Comparison of ENCODE assay signal across 6 cellular contexts in the genomic region with DNA sequence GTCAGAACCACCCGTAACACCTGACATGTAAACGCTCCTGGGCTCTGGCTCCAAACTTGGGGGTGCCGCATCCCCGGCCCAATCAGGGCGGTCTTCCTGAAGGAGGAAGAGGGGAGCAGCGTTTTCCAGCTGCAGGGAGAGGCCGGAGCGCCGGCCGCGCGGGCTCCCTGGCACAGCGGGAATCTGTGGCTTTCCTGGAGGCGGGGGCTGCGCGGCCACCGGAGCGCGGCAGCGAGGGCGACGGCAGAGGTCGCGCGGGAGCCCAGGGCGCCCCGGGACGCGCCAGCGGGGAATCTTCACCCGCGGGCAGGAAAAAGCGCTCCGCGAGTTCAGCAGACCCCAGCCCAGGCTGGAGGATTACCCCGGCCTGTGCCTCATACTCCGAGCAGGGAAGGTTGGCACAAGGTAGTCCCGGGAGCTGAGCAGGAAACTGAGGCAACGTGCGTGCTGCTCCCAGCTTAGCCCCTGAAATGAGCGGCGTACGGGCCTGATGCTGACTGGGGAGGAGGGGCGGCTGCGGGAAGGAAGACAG. TPM values are rescaled to one million over a fixed set of nuclear protein-coding genes. Genes with fewer than 3 reads are reported as not detected.
DNase-seq lines count a peak whose midpoint lies in the region; ATAC-seq and TF ChIP-seq lines count a peak whose summit lies in the region.

No MANE protein-coding gene starts in this region.

- H3K36me3 ChIP-seq in CD8-positive, alpha-beta T cell (ENCODE audit: insufficient read depth, low read length), result no peaks in the 10 kb centered on the region
- H3K36me3 ChIP-seq in HCT116 (ENCODE audit: control insufficient read depth in 1 of 2, insufficient read depth in 2 of 2, low read length in 2 of 2), result peaks cover 0 to 3% of the 10 kb centered on the region in 2 experiments; a peak in 1 of 4 replicates

- no peak overlapping the region for H3K27ac ChIP-seq in CD8-positive, alpha-beta T cell (ENCODE audit: low read depth, low read length)
- H3K27ac ChIP-seq in HCT116 (ENCODE audit: low read depth, low read length) (peak overlapping the region; percentile 84), VCaP (peak overlapping the region; percentile 81)

- ATAC-seq in CD8-positive, alpha-beta T cell, result peak; percentile 22
- peak; percentile 52 for ATAC-seq in HCT116
- peak; percentile 19 for ATAC-seq in left lobe of liver

- no peaks in the 10 kb centered on the region for H3K9me2 ChIP-seq in HCT116 (ENCODE audit: insufficient read depth)

- peak overlapping the region; percentile 82 for H3K4me3 ChIP-seq in CD8-positive, alpha-beta T cell (ENCODE audit: low read depth, low read length)
- H3K4me3 ChIP-seq in HCT116 (replicated peaks in 1 of 2; ENCODE audit: low read depth in 1 of 2, low read length in 2 of 2), result peak overlapping the region; percentile 66 to 77

- BruUV-seq in HCT116 (replicated peaks; lab: Mats Ljungman, UMichigan), result no TSS peak

- H3K36me3 Mint-ChIP-seq in CD8-positive, alpha-beta T cell, result peaks cover 20% of the 10 kb centered on the region

- no peaks in the 10 kb centered on the region for H3K9me3 Mint-ChIP-seq in CD8-positive, alpha-beta T cell

- peak overlapping the region; percentile 90 for H2AFZ ChIP-seq in HCT116 (ENCODE audit: low read depth, low read length, poor library complexity, severe bottlenecking)

- TF ChIP-seq RAD21 in HCT116 (IDR thresholded peaks at IDR 0.05; ENCODE audit: low read depth), result no peak

- H3K9me3 ChIP-seq in CD8-positive, alpha-beta T cell (ENCODE audit: low read length), result no peaks in the 10 kb centered on the region
- H3K9me3 ChIP-seq in HCT116 (ENCODE audit: control insufficient read depth in 1 of 2, insufficient read depth in 1 of 2, low read depth in 1 of 2, low read length in 2 of 2), result no peaks in the 10 kb centered on the region

- intact Hi-C loops in CD8-positive, alpha-beta T cell (cut with DNase I, micrococcal nuclease), result loop anchor here (1.0 to 5.0 kb wide), 9 partner anchors 16 to 350 kb away; partner anchors contain the start of genes MSANTD2 (in 2 of the 2), SIAE (in 1 of the 2), SPA17 (in 1 of the 2) and TMEM218 (in 1 of the 2)
- intact Hi-C loops in HCT116 (cut with micrococcal nuclease), result loop anchor here (1.0 to 2.0 kb wide), 3 partner anchors 16 to 93 kb away; no protein-coding TSS in a partner anchor

- no peak for DNase-seq in CD8-positive, alpha-beta T cell
- DNase-seq in HCT116 (ENCODE audit: low read depth, low spot score) (no peak), left lobe of liver (ENCODE audit: low spot score) (no peak), GM10266 (ENCODE audit: extremely low spot score) (no peak), nucleus accumbens (lab: John Stamatoyannopoulos, UW) (no peak)

- peaks cover 34% of the 10 kb centered on the region for H3K4me1 ChIP-seq in CD8-positive, alpha-beta T cell (ENCODE audit: insufficient read depth, low read length)
- peaks cover 20 to 39% of the 10 kb centered on the region in 2 experiments for H3K4me1 ChIP-seq in HCT116 (ENCODE audit: control insufficient read depth in 1 of 2, insufficient read depth in 2 of 2, low read length in 2 of 2)

- H3K9ac ChIP-seq in HCT116 (ENCODE audit: low read length), result peak overlapping the region; percentile 65

- H3K4me3 Mint-ChIP-seq in CD8-positive, alpha-beta T cell, result peak overlapping the region; percentile 96

- POLR2A ChIA-PET in CD8-positive, alpha-beta T cell (lab: Charles Lee), result interaction anchor here (0.7 to 2.3 kb wide), 4 partner anchors 10 to 92 kb away, joined by 3 to 17 read pairs (median 6); partner anchors contain the start of gene VSIG2
- POLR2A ChIA-PET in HCT116 (lab: Charles Lee), result interaction anchor here (0.8 kb wide), 1 partner anchor 14 kb away, joined by 3 read pairs; no protein-coding TSS in a partner anchor

- H3K79me2 ChIP-seq in HCT116 (ENCODE audit: insufficient read depth, low read length), result no peaks in the 10 kb centered on the region

- H3K27me3 ChIP-seq in CD8-positive, alpha-beta T cell (ENCODE audit: insufficient read depth, low read length), result peaks cover 32% of the 10 kb centered on the region
- no peaks in the 10 kb centered on the region for H3K27me3 ChIP-seq in HCT116 (ENCODE audit: insufficient read depth, low read length)

- TF ChIP-seq POLR2A in HCT116 (IDR thresholded peaks at IDR 0.05; ENCODE audit: borderline replicate concordance, extremely low read depth, insufficient read depth, insufficient read length), result no peak

- peaks cover 22% of the 10 kb centered on the region for H3K27me3 Mint-ChIP-seq in CD8-positive, alpha-beta T cell (ENCODE audit: low read depth)

- peak overlapping the region; percentile 98 for H3K4me2 ChIP-seq in HCT116 (ENCODE audit: low read length)

- peak overlapping the region; percentile 72 for H3K27ac Mint-ChIP-seq in CD8-positive, alpha-beta T cell

- H4K20me1 ChIP-seq in HCT116 (ENCODE audit: insufficient read depth), result no peaks in the 10 kb centered on the region; the same call in 1 of the 2 replicates

- RAD21 ChIA-PET in HCT116 (lab: Charles Lee; ENCODE audit: low non-redundant PET in 1 of 2, low total read pairs in 2 of 2, uncharacterized antibody in 2 of 2, unreplicated experiment in 2 of 2), result interaction anchor here (1.7 to 1.8 kb wide), 2 partner anchors 16 to 89 kb away, joined by 3 to 5 read pairs; partner anchors contain the start of genes SIAE (in 1 of the 2) and SPA17 (in 1 of the 2)

- no peak for TF ChIP-seq CTCF in CD8-positive, alpha-beta T cell (IDR thresholded peaks at IDR 0.05)
- TF ChIP-seq CTCF in HCT116 (IDR thresholded peaks at IDR 0.05 in 2 of 3, conservative IDR thresholded peaks at IDR 0.05 in 1 of 3; ENCODE audit: borderline replicate concordance in 1 of 3, insufficient read depth in 1 of 3, low read depth in 2 of 3, low read length in 2 of 3), result no peak
- no peak for TF ChIP-seq CTCF in VCaP (conservative IDR thresholded peaks at IDR 0.05)
- TF ChIP-seq CTCF in GM10266 (IDR thresholded peaks at IDR 0.05; ENCODE audit: control insufficient read depth, insufficient read depth, low read depth, missing control alignments), result no peak

- H3K4me1 Mint-ChIP-seq in CD8-positive, alpha-beta T cell (ENCODE audit: low read depth), result peaks cover 28% of the 10 kb centered on the region

- CTCF ChIA-PET in CD8-positive, alpha-beta T cell (lab: Charles Lee), result interaction anchor here (0.6 to 10.8 kb wide), 28 partner anchors 9 to 1718 kb away, joined by 3 to 174 read pairs (median 6); partner anchors contain the start of genes MSANTD2, SIAE, SPA17 and VSIG2
- CTCF ChIA-PET in HCT116 (lab: Charles Lee), result interaction anchor here (1.0 to 3.2 kb wide), 10 partner anchors 10 to 114 kb away, joined by 3 to 28 read pairs (median 4); no protein-coding TSS in a partner anchor

TF ChIP-seq in HCT116, 20 proteins besides CTCF, POLR2A, EP300 and RAD21:
- 0 out of 2 replicates have a peak, but pooled peaks have one; percentile 6 for TF ChIP-seq EGR1 (IDR thresholded peaks at IDR 0.05; ENCODE audit: low read depth)
- no peak for TF ChIP-seq EZH2phosphoT487 (IDR thresholded peaks at IDR 0.05; ENCODE audit: borderline replicate concordance)

RNA-seq across cellular contexts. Expression of gene ESAM, which starts 0.6 kb away (rescaled TPM):
- total RNA-seq in CD8-positive, alpha-beta T cell, result 1 to 10 TPM in 1 of 2 experiments, under 1 TPM in 1; 0.69 to 1.6 TPM
- 6.1 TPM for total RNA-seq in HCT116 (2021; ENCODE audit: unreplicated experiment)
- 4.7 and 6.1 TPM in 2 replicates for polyA plus RNA-seq in HCT116 (2012)
- 10.5 TPM for total RNA-seq in left lobe of liver

RNA-seq across cellular contexts. Expression of gene VSIG2, which starts 10.6 kb away (rescaled TPM):
- total RNA-seq in CD8-positive, alpha-beta T cell, result under 1 TPM; 0.58 to 0.65 TPM
- total RNA-seq in HCT116 (2021; ENCODE audit: unreplicated experiment), result not detected
- 0.05 and 0.08 TPM in 2 replicates for polyA plus RNA-seq in HCT116 (2012)
- total RNA-seq in left lobe of liver, result 1.3 TPM

RNA-seq across cellular contexts. Expression of gene NRGN, which starts 22.9 kb away (rescaled TPM):
- under 1 TPM; 0.31 to 0.41 TPM for total RNA-seq in CD8-positive, alpha-beta T cell
- 33.3 TPM for total RNA-seq in HCT116 (2021; ENCODE audit: unreplicated experiment)
- 14.7 and 19.4 TPM in 2 replicates for polyA plus RNA-seq in HCT116 (2012)
- 1.4 TPM for total RNA-seq in left lobe of liver

RNA-seq across cellular contexts. Expression of gene MSANTD2, which starts 37.5 kb away (rescaled TPM):
- total RNA-seq in CD8-positive, alpha-beta T cell, result 1 to 10 TPM; 4.3 to 4.5 TPM
- total RNA-seq in HCT116 (2021; ENCODE audit: unreplicated experiment) (8.6 TPM), left lobe of liver (4.9 TPM)
- 1.6 and 1.9 TPM in 2 replicates for polyA plus RNA-seq in HCT116 (2012)

Comparison
In these comparisons a context has a peak if more than half of its experiments do, and no peak if none do; other contexts are left out.
1. RNA of gene NRGN, which starts 22.9 kb away (total RNA-seq): 33.3 TPM in HCT116 (single experiment); 1.4 TPM in left lobe of liver (single experiment) and 0.31 to 0.41 TPM in CD8-positive, alpha-beta T cell; every median in the first group is over 10 times any median in the second.
2. Peak in every context shown above with its lines, with median percentiles within 50 percentile points of each other: ATAC-seq.